ENCODE assay signal across 33 cellular contexts in the genomic region with DNA sequence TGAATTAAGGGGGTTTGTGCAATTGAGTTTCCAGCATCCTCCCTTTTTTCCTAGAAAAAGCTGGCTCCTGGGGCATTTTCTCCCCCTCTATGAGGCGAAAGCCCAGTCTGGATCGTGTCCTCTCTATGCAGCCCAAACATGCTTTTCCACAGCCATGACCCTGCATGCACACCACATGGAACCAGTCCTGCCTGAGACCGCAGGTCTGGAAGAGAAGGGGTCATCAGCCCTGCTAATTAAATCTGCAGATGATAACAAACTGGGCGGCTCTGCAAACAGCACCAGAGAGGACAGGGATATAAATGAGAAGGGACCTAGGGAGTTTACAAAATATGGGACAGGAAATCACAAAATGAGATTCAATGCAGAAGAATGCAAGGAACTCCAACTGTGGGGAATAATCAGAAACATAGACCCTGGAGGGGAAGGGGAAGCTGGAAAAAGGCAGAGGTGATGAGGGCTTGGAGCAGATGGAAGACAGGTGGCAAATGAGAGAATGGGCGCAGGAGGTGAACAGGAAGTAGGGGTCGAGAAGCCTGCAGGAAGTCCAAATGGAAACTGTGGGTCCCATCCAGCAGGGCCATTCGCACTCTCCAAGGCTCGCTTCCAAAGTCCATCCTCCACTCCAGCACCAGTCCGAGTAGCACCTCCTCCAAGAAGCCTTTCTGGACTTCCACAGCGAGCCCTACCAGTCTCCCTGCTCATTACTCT.
"Had no signal": no experiment of that assay in that cellular context is flagged by ENCODE, and none has a peak within 500 bp of the region (broad histone marks: within the 10 kb centered on the region; RNA-seq: fewer than 3 reads in every experiment).

No MANE protein-coding gene starts in this region.

- H3K4me1 ChIP-seq: Peyer's patch, SJSA1 had no signal

- H3K4me3 ChIP-seq: Peyer's patch, SJSA1 had no signal

- H3K36me3 ChIP-seq: Peyer's patch, SJSA1 had no signal

- H3K4me2 ChIP-seq: SK-N-SH had no signal

- H3K9me3 ChIP-seq: Peyer's patch, SJSA1, SK-N-SH had no signal

- DNase-seq: activated B cell treated with CpG ODN at 0.5 μM for 24 hours; activated CD4-positive, alpha-beta memory T cell treated with anti-CD3 and anti-CD28 coated beads for 36 hours; activated CD4-positive, alpha-beta T cell treated with anti-CD3 and anti-CD28 coated beads for 4 hours; activated CD4-positive, alpha-beta T cell treated with anti-CD3 and anti-CD28 coated beads, Interleukin-2, amount 50 U/mL, for 1 hour; activated CD4-positive, CD25-positive, alpha-beta regulatory T cell treated with anti-CD3 and anti-CD28 coated beads, Interleukin-2, amount 50 U/mL, for 72 hours; activated CD8-positive, alpha-beta memory T cell treated with anti-CD3 and anti-CD28 coated beads, Interleukin-2, amount 50 U/mL, for 4 hours; activated gamma-delta T cell treated with Interleukin-2 at 50 U/mL for 16 hours; activated naive CD4-positive, alpha-beta T cell treated with anti-CD3 and anti-CD28 coated beads for 36 hours; activated T-cell treated with anti-CD3 and anti-CD28 coated beads for 4 hours; activated T-cell treated with anti-CD3 and anti-CD28 coated beads, Interleukin-2, amount 50 U/mL, for 4 hours; anterior cingulate cortex; central memory CD4-positive, alpha-beta T cell; MM.1S; MV-4-11; NCI-H1092; NCI-H146; NCI-H187; NCI-H2029 treated with DMSO at 0.1 percent for 48 hours; NCI-H2107; NCI-H2171; NCI-H510A; NCI-H526; NCI-H748 treated with DMSO at 0.1 percent for 48 hours; NK-92 treated with Interleukin-12 subunit alpha and Interleukin-12 subunit beta, amount 100 ng/mL, for 24 hours; PC-3; Peyer's patch; RPMI8226; SHP77 treated with DMSO at 0.1 percent for 48 hours; SK-N-SH; T-helper 17 cell had no signal

- H3K27me3 ChIP-seq: Peyer's patch, SJSA1 had no signal

- H3K9ac ChIP-seq: SK-N-SH had no signal

- H3K27ac ChIP-seq: Peyer's patch, SJSA1, VCaP had no signal

- ATAC-seq: activated naive CD4-positive, alpha-beta T cell treated with anti-CD3 and anti-CD28 coated beads, Interleukin-2, amount 50 U/mL, for 72 hours; activated T-cell treated with anti-CD3 and anti-CD28 coated beads, Interleukin-2, amount 50 U/mL, for 4 hours; PC-3; T-helper 17 cell had no signal
